ENCODE assay signal across 14 cellular contexts in genomic region chr7:77985974-77986339, GRCh38.
"Had no signal": no experiment of that assay in that cellular context is flagged by ENCODE, and none has a peak within 500 bp of the region (broad histone marks: within the 10 kb centered on the region; RNA-seq: fewer than 3 reads in every experiment).

No MANE protein-coding gene starts in this region.

- H3K27me3 Mint-ChIP-seq: activated naive CD8-positive, alpha-beta T cell; stimulated activated naive CD8-positive, alpha-beta T cell treated with anti-CD3 and anti-CD28 coated beads, Interleukin-15, amount 100 ng/mL, for 72 hours had no signal

- H3K4me3 ChIP-seq: colonic mucosa, mucosa of descending colon, thyroid gland, uterus had no signal

- H3K9me3 ChIP-seq: colonic mucosa, mucosa of descending colon, thyroid gland, uterus had no signal

- ATAC-seq: mucosa of descending colon; natural killer cell treated with Interleukin-12 subunit alpha and Interleukin-12 subunit beta and Interleukin-15 and Interleukin-18, amount 100 ng/mL, for 72 hours; sciatic nerve; stimulated activated naive CD8-positive, alpha-beta T cell treated with anti-CD3 and anti-CD28 coated beads, Interleukin-15, amount 100 ng/mL, for 72 hours had no signal

- H3K4me1 Mint-ChIP-seq: stimulated activated naive CD8-positive, alpha-beta T cell treated with anti-CD3 and anti-CD28 coated beads, Interleukin-15, amount 100 ng/mL, for 72 hours had no signal

- H3K36me3 Mint-ChIP-seq: activated naive CD8-positive, alpha-beta T cell; natural killer cell treated with Interleukin-12 subunit alpha and Interleukin-12 subunit beta and Interleukin-15 and Interleukin-18, amount 100 ng/mL, for 72 hours had no signal

- DNase-seq: activated CD4-positive, alpha-beta memory T cell treated with anti-CD3 and anti-CD28 coated beads, Interleukin-2, amount 10 ng/mL, durations not matched to agents 7 days and 5 days; activated gamma-delta T cell; activated T-cell treated with anti-CD3 and anti-CD28 coated beads, Interleukin-2, amount 50 U/mL, for 48 hours; colonic mucosa; effector CD4-positive, alpha-beta T cell; mucosa of descending colon; stimulated activated CD4-positive, alpha-beta T cell treated with anti-CD3 and anti-CD28 coated beads, Interleukin-4, amount 100 ng/mL, for 4 hours; stimulated activated naive CD8-positive, alpha-beta T cell treated with anti-CD3 and anti-CD28 coated beads, Interleukin-15, amount 100 ng/mL, for 72 hours; T-helper 2 cell; thyroid gland; uterus had no signal

- H3K36me3 ChIP-seq: colonic mucosa, thyroid gland, uterus had no signal

- H3K27ac Mint-ChIP-seq: activated CD4-positive, alpha-beta memory T cell treated with anti-CD3 and anti-CD28 coated beads, Interleukin-2, amount 10 ng/mL, durations not matched to agents 7 days and 5 days; activated naive CD8-positive, alpha-beta T cell; natural killer cell treated with Interleukin-12 subunit alpha and Interleukin-12 subunit beta and Interleukin-15 and Interleukin-18, amount 100 ng/mL, for 72 hours; stimulated activated naive CD8-positive, alpha-beta T cell treated with anti-CD3 and anti-CD28 coated beads, Interleukin-15, amount 100 ng/mL, for 72 hours had no signal

- H3K27me3 ChIP-seq: colonic mucosa, thyroid gland, uterus had no signal

- H3K4me1 ChIP-seq: colonic mucosa, thyroid gland, uterus had no signal

- H3K27ac ChIP-seq: colonic mucosa, thyroid gland, uterus had no signal

- H3K9me3 Mint-ChIP-seq: activated CD4-positive, alpha-beta memory T cell treated with anti-CD3 and anti-CD28 coated beads, Interleukin-2, amount 10 ng/mL, durations not matched to agents 7 days and 5 days; natural killer cell treated with Interleukin-12 subunit alpha and Interleukin-12 subunit beta and Interleukin-15 and Interleukin-18, amount 100 ng/mL, for 72 hours; stimulated activated naive CD8-positive, alpha-beta T cell treated with anti-CD3 and anti-CD28 coated beads, Interleukin-15, amount 100 ng/mL, for 72 hours had no signal

- H3K4me3 Mint-ChIP-seq: activated CD4-positive, alpha-beta memory T cell treated with anti-CD3 and anti-CD28 coated beads, Interleukin-2, amount 10 ng/mL, durations not matched to agents 7 days and 5 days; activated naive CD8-positive, alpha-beta T cell; natural killer cell treated with Interleukin-12 subunit alpha and Interleukin-12 subunit beta and Interleukin-15 and Interleukin-18, amount 100 ng/mL, for 72 hours; stimulated activated naive CD8-positive, alpha-beta T cell treated with anti-CD3 and anti-CD28 coated beads, Interleukin-15, amount 100 ng/mL, for 72 hours had no signal
